ENCODE assay signal across 8 cellular contexts in genomic region chr14:57871487-57872080, GRCh38. TPM values are rescaled to one million over a fixed set of nuclear protein-coding genes. Genes with fewer than 3 reads are reported as not detected.
DNase-seq lines count a peak whose midpoint lies in the region; ATAC-seq and TF ChIP-seq lines count a peak whose summit lies in the region.

No MANE protein-coding gene starts in this region.

- no peak overlapping the region for H3K4me2 ChIP-seq in osteoblast (ENCODE audit: insufficient read depth, low read length)

- DNase-seq in AG04450 (ENCODE audit: low read depth, low spot score) (peak; percentile 2), GM10248 (ENCODE audit: extremely low spot score) (peak; percentile 25), NCI-H748 treated with DMSO at 0.1 percent for 48 hours (lab: John Stamatoyannopoulos, UW) (peak; percentile 10), ecto neural progenitor cell (ENCODE audit: low spot score) (peak; percentile 50), osteoblast (ENCODE audit: insufficient read length, low spot score, missing footprints) (peak; percentile 66), activated gamma-delta T cell treated with Interleukin-2 at 50 U/mL for 16 hours (no peak)

- H2AFZ ChIP-seq in osteoblast (ENCODE audit: low read length) = no peak overlapping the region

- H3K9me3 ChIP-seq in AG04450 (ENCODE audit: control insufficient read depth, insufficient read depth, low read length) (no peaks in the 10 kb centered on the region), osteoblast (ENCODE audit: low read depth, low read length) (no peaks in the 10 kb centered on the region)

- H3K27me3 ChIP-seq in AG04450 (ENCODE audit: control insufficient read depth, insufficient read depth, low read length) = peaks cover 1% of the 10 kb centered on the region
- peaks cover 33% of the 10 kb centered on the region for H3K27me3 ChIP-seq in osteoblast (ENCODE audit: insufficient read depth, low read length)

- H3K36me3 ChIP-seq in osteoblast (ENCODE audit: insufficient read depth, low read length) = no peaks in the 10 kb centered on the region

- TF ChIP-seq CTCF in AG04450 (IDR thresholded peaks at IDR 0.05; ENCODE audit: low read depth, low read length) (peak; percentile 71), GM10248 (IDR thresholded peaks at IDR 0.05; ENCODE audit: control extremely low read depth, extremely low read depth, low read depth, missing control alignments) (no peak), osteoblast (IDR thresholded peaks at IDR 0.05; ENCODE audit: extremely low read depth, low read depth, low read length) (peak; percentile 85)

- POLR2A ChIA-PET in AG04450 (lab: Yijun Ruan, JAX) = no interaction called here
- POLR2A ChIA-PET in GM10248 (lab: Yijun Ruan, JAX) = no interaction called here

- no peaks in the 10 kb centered on the region for H3K79me2 ChIP-seq in osteoblast (ENCODE audit: insufficient read depth, low read length)

- H4K20me1 ChIP-seq in osteoblast (ENCODE audit: insufficient read depth, low read length) = no peaks in the 10 kb centered on the region

- no peaks in the 10 kb centered on the region for H3K4me1 ChIP-seq in osteoblast (ENCODE audit: insufficient read depth, low read length)

- no peak overlapping the region for H3K4me3 ChIP-seq in AG04450 (ENCODE audit: low read depth, low read length)
- H3K4me3 ChIP-seq in osteoblast (ENCODE audit: insufficient read depth, low read length) = no peak overlapping the region

- H3K27ac ChIP-seq in AG04450 (ENCODE audit: low read depth, low read length) (no peak overlapping the region), osteoblast (ENCODE audit: low read depth, low read length) (no peak overlapping the region)

- ATAC-seq in HG02938 (IDR thresholded peaks at IDR 0.05; ENCODE audit: unreplicated experiment) = peak; percentile 85
- no peak for ATAC-seq in GM21528 (IDR thresholded peaks at IDR 0.05; ENCODE audit: low FRiP score, unreplicated experiment)

- CTCF ChIA-PET in AG04450 (lab: Charles Lee) = interaction anchor here (0.6 to 2.2 kb wide), 11 partner anchors 14 to 947 kb away, joined by 3 to 15 read pairs (median 4); no protein-coding TSS in a partner anchor
- CTCF ChIA-PET in GM10248 (lab: Yijun Ruan, JAX) = interaction anchor here (0.6 to 2.4 kb wide), 10 partner anchors 12 to 386 kb away, joined by 3 to 9 read pairs (median 4); no protein-coding TSS in a partner anchor

RNA-seq across cellular contexts. Expression of gene SLC35F4, which starts 5.7 kb away (rescaled TPM):
- not detected in 2 replicates for polyA plus RNA-seq in AG04450 (2011; rRNA removed)
- not detected in 2 replicates for polyA minus RNA-seq in AG04450 (2011; rRNA and poly(A)+ RNA removed)
- not detected in 2 replicates for total RNA-seq in osteoblast
